8 cellular contexts compared by ENCODE assay signal in the genomic region with DNA sequence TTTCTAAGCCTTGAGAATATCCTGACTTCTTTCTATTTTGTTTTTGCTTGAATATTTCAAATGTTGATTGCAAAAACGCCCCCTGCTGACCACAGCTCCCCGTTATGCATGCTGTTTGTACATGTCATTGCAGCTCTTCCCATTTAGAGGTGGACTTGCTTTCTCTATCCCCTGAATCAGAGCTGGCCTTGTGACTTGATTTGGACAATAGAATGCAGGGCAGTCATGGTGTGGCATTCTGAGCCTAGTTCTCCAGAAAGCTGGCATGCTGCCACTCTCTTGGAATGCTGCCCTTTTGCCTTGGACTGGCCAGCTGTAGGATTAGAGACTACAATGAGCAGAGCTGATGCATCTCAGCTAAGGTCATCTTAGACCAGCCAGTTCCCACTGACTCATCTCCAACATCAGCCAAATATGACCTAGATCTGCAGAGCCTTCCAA.
A peak's percentile ranks its signal among the peaks of the same experiment; 100 is the strongest.
DNase-seq lines count a peak whose midpoint lies in the region; ATAC-seq and TF ChIP-seq lines count a peak whose summit lies in the region.

No MANE protein-coding gene starts in this region.

- H3K4me1 ChIP-seq in Caco-2 = no peaks in the 10 kb centered on the region

- no peak for ATAC-seq in GM18909 (IDR thresholded peaks at IDR 0.05; ENCODE audit: poor library complexity, unreplicated experiment)

- no peaks in the 10 kb centered on the region for H3K9me3 ChIP-seq in Caco-2

- POLR2A ChIA-PET in Caco-2 (lab: Charles Lee) = no interaction called here

- no peaks in the 10 kb centered on the region for H3K27me3 ChIP-seq in Caco-2 (replicated peaks; ENCODE audit: control insufficient read depth, insufficient read depth, low read length)

- H3K4me1 Mint-ChIP-seq in Caco-2 (ENCODE audit: low read depth, unreplicated experiment) = no peaks in the 10 kb centered on the region

- intact Hi-C loops in Caco-2 (cut with micrococcal nuclease; ENCODE audit: unreplicated experiment) = no loop called here
- intact Hi-C loops in posterior cingulate gyrus (cut with DNase I) = loop anchor here (5.0 to 10.0 kb wide), 3 partner anchors 72 to 469 kb away; no protein-coding TSS in a partner anchor

- DNase-seq in Caco-2 = peak; percentile 28 to 34
- DNase-seq in HT1080 (ENCODE audit: low read depth) = peak; percentile 91
- DNase-seq in UCSD-AML1 (lab: John Stamatoyannopoulos, UW; ENCODE audit: unreplicated experiment) = peak; percentile 36
- peak; percentile 48 for DNase-seq in fibroblast of villous mesenchyme (ENCODE audit: low read depth)
- DNase-seq in posterior cingulate gyrus = peak; percentile 86 to 99 (median 92)
- DNase-seq in AG20443 (ENCODE audit: low spot score) = no peak
- no peak for DNase-seq in NCI-H1694 (lab: John Stamatoyannopoulos, UW)

- no TSS peak for BruUV-seq in Caco-2 (replicated peaks; lab: Mats Ljungman, UMichigan)

- CTCF ChIA-PET in Caco-2 (lab: Charles Lee) = no interaction called here

- no peaks in the 10 kb centered on the region for H3K36me3 Mint-ChIP-seq in Caco-2 (ENCODE audit: insufficient read depth, unreplicated experiment)

- H3K4me3 ChIP-seq in Caco-2 (ENCODE audit: low read depth, low read length) = no peak overlapping the region
- no peak overlapping the region for H3K4me3 ChIP-seq in fibroblast of villous mesenchyme (ENCODE audit: low read depth, low read length)

- H3K27me3 Mint-ChIP-seq in Caco-2 (ENCODE audit: insufficient read depth, unreplicated experiment) = no peaks in the 10 kb centered on the region

- H3K27ac Mint-ChIP-seq in Caco-2 (ENCODE audit: unreplicated experiment) = no peak overlapping the region

- H3K4me3 Mint-ChIP-seq in Caco-2 (ENCODE audit: unreplicated experiment) = no peak overlapping the region

- H3K36me3 ChIP-seq in Caco-2 (ENCODE audit: control insufficient read depth, insufficient read depth, low read length) = no peaks in the 10 kb centered on the region

- TF ChIP-seq CTCF in Caco-2 (IDR thresholded peaks at IDR 0.05; ENCODE audit: insufficient read depth in 1 of 2, low read depth in 1 of 2, low read length in 1 of 2, severe bottlenecking in 1 of 2, unreplicated experiment in 1 of 2) (peak; percentile 21 to 31), fibroblast of villous mesenchyme (IDR thresholded peaks at IDR 0.05; ENCODE audit: insufficient read depth, low read depth, low read length) (no peak)

- H3K9me3 Mint-ChIP-seq in Caco-2 (ENCODE audit: unreplicated experiment) = no peaks in the 10 kb centered on the region

Comparison
In these comparisons a context has a peak if more than half of its experiments do, and no peak if none do; other contexts are left out.
1. DNase-seq: peak in Caco-2 (2 of 2), HT1080 (single experiment), UCSD-AML1 (single experiment), fibroblast of villous mesenchyme (single experiment) and posterior cingulate gyrus (10 of 10); none in AG20443 (single experiment) and NCI-H1694 (single experiment).